24 cellular contexts compared by ENCODE assay signal in the genomic region with DNA sequence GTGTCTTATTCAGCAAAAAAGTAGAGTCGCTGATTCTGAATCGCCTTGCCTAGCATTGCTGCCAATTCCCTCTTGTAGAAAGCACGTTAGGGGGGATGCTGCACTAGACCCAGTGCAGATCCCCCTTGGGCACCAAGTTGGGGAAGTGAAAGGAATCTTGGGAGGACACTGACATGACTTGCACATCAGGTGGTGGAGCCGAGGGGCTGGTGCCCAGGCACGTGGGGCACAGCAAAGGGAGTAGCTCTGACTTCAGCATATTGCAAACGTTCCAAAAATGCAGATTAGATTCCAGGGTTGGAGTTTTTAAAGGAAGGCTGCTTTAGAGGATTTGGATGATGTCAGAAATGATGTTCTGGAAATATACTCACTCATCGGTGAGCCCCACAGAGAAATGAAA. TPM values are rescaled to one million over a fixed set of nuclear protein-coding genes. Genes with fewer than 3 reads are reported as not detected.
DNase-seq lines count a peak whose midpoint lies in the region; ATAC-seq and TF ChIP-seq lines count a peak whose summit lies in the region.
"Had no signal": no experiment of that assay in that cellular context is flagged by ENCODE, and none has a peak within 500 bp of the region (broad histone marks: within the 10 kb centered on the region; RNA-seq: fewer than 3 reads in every experiment).

No MANE protein-coding gene starts in this region.

- intact Hi-C loops in CD14-positive monocyte (cut with micrococcal nuclease): no loop called here

- H3K4me1 Mint-ChIP-seq in CD14-positive monocyte: peaks cover 6% of the 10 kb centered on the region
- no peaks in the 10 kb centered on the region for H3K4me1 Mint-ChIP-seq in natural killer cell treated with Interleukin-12 subunit alpha and Interleukin-12 subunit beta and Interleukin-15 and Interleukin-18, amount 100 ng/mL, for 72 hours (ENCODE audit: low read depth in 2 of 2)
- H3K4me1 Mint-ChIP-seq: activated CD4-positive, alpha-beta T cell treated with anti-CD3 and anti-CD28 coated beads, Interleukin-2, amount 10 ng/mL, durations not matched to agents 7 days and 5 days; T-cell had no signal

- H3K9me3 Mint-ChIP-seq in CD14-positive monocyte: no peaks in the 10 kb centered on the region
- H3K9me3 Mint-ChIP-seq in natural killer cell treated with Interleukin-12 subunit alpha and Interleukin-12 subunit beta and Interleukin-15 and Interleukin-18, amount 100 ng/mL, for 72 hours: no peaks in the 10 kb centered on the region
- H3K9me3 Mint-ChIP-seq: activated CD4-positive, alpha-beta T cell treated with anti-CD3 and anti-CD28 coated beads, Interleukin-2, amount 10 ng/mL, durations not matched to agents 7 days and 5 days; activated naive CD4-positive, alpha-beta T cell treated with anti-CD3 and anti-CD28 coated beads, Interleukin-2, amount 50 U/mL, for 72 hours; stimulated activated naive CD8-positive, alpha-beta T cell treated with anti-CD3 and anti-CD28 coated beads, Interleukin-15, Interleukin-2, amounts not matched to agents 100 ng/mL and 50 ng/mL, for 24 hours; T-cell; type B pancreatic cell had no signal

- no peak for ATAC-seq in GM18870 (IDR thresholded peaks at IDR 0.05; ENCODE audit: unreplicated experiment)
- ATAC-seq in natural killer cell treated with Interleukin-12 subunit alpha and Interleukin-12 subunit beta and Interleukin-15 and Interleukin-18, amount 100 ng/mL, for 72 hours: no peak
- ATAC-seq: activated naive CD4-positive, alpha-beta T cell treated with anti-CD3 and anti-CD28 coated beads, Interleukin-2, amount 50 U/mL, for 72 hours; GM12878; T-cell had no signal

- peak overlapping the region; percentile 37 to 56 for H3K4me3 Mint-ChIP-seq in CD14-positive monocyte
- no peak overlapping the region for H3K4me3 Mint-ChIP-seq in natural killer cell treated with Interleukin-12 subunit alpha and Interleukin-12 subunit beta and Interleukin-15 and Interleukin-18, amount 100 ng/mL, for 72 hours
- H3K4me3 Mint-ChIP-seq: activated CD4-positive, alpha-beta T cell treated with anti-CD3 and anti-CD28 coated beads, Interleukin-2, amount 10 ng/mL, durations not matched to agents 7 days and 5 days; stimulated activated naive CD8-positive, alpha-beta T cell treated with anti-CD3 and anti-CD28 coated beads, Interleukin-15, Interleukin-2, amounts not matched to agents 100 ng/mL and 50 ng/mL, for 24 hours; T-cell; type B pancreatic cell had no signal

- H3K27ac ChIP-seq in coronary artery: no peak overlapping the region
- H3K27ac ChIP-seq: right atrium auricular region had no signal

- H3K4me3 ChIP-seq in coronary artery: peak overlapping the region; percentile 46
- H3K4me3 ChIP-seq: GM12878, lung, right atrium auricular region had no signal

- no peak overlapping the region for H3K27ac Mint-ChIP-seq in CD14-positive monocyte
- H3K27ac Mint-ChIP-seq in natural killer cell treated with Interleukin-12 subunit alpha and Interleukin-12 subunit beta and Interleukin-15 and Interleukin-18, amount 100 ng/mL, for 72 hours: no peak overlapping the region
- H3K27ac Mint-ChIP-seq: activated CD4-positive, alpha-beta T cell treated with anti-CD3 and anti-CD28 coated beads, Interleukin-2, amount 10 ng/mL, durations not matched to agents 7 days and 5 days; activated naive CD4-positive, alpha-beta T cell treated with anti-CD3 and anti-CD28 coated beads, Interleukin-2, amount 50 U/mL, for 72 hours; stimulated activated naive CD8-positive, alpha-beta T cell treated with anti-CD3 and anti-CD28 coated beads, Interleukin-15, Interleukin-2, amounts not matched to agents 100 ng/mL and 50 ng/mL, for 24 hours; T-cell; type B pancreatic cell had no signal

- H3K36me3 Mint-ChIP-seq in CD14-positive monocyte: no peaks in the 10 kb centered on the region
- no peaks in the 10 kb centered on the region for H3K36me3 Mint-ChIP-seq in natural killer cell treated with Interleukin-12 subunit alpha and Interleukin-12 subunit beta and Interleukin-15 and Interleukin-18, amount 100 ng/mL, for 72 hours
- H3K36me3 Mint-ChIP-seq: activated naive CD4-positive, alpha-beta T cell treated with anti-CD3 and anti-CD28 coated beads, Interleukin-2, amount 50 U/mL, for 72 hours; T-cell; type B pancreatic cell had no signal

- H3K27me3 Mint-ChIP-seq in CD14-positive monocyte (ENCODE audit: low read depth in 3 of 3): peaks cover 0 to 8% (median 0%) of the 10 kb centered on the region in 3 donors
- H3K27me3 Mint-ChIP-seq in natural killer cell treated with Interleukin-12 subunit alpha and Interleukin-12 subunit beta and Interleukin-15 and Interleukin-18, amount 100 ng/mL, for 72 hours: peaks cover 0 to 37% of the 10 kb centered on the region in 2 donors
- H3K27me3 Mint-ChIP-seq: type B pancreatic cell had no signal

- DNase-seq in CD14-positive monocyte (ENCODE audit: low spot score) (no peak), RPMI8226 (peak; percentile 22), coronary artery (ENCODE audit: low spot score) (no peak), medulla oblongata (ENCODE audit: extremely low spot score) (peak; percentile 40), pons (ENCODE audit: low spot score) (no peak), NCI-H510A (lab: John Stamatoyannopoulos, UW) (no peak)
- no peak for DNase-seq in natural killer cell treated with Interleukin-12 subunit alpha and Interleukin-12 subunit beta and Interleukin-15 and Interleukin-18, amount 100 ng/mL, for 72 hours (ENCODE audit: low spot score)
- DNase-seq: activated CD4-positive, alpha-beta T cell treated with anti-CD3 and anti-CD28 coated beads, Interleukin-2, amount 10 ng/mL, durations not matched to agents 7 days and 5 days; dermis blood vessel endothelial cell; kidney; NCI-H1092; NCI-H2029; NCI-H2227 treated with DMSO at 0.1 percent for 48 hours; SIG-M5; stimulated activated CD4-positive, alpha-beta T cell treated with anti-CD3 and anti-CD28 coated beads, Interleukin-12 subunit alpha, Interleukin-12 subunit beta, amount 100 ng/mL, for 4 hours; T-cell had no signal

- TF ChIP-seq CTCF in CD14-positive monocyte (IDR thresholded peaks at IDR 0.05) (no peak), coronary artery (IDR thresholded peaks at IDR 0.05) (no peak)

RNA-seq across cellular contexts. Expression of gene GPM6B, which starts 47.4 kb away (rescaled TPM):
- polyA plus RNA-seq in CD14-positive monocyte: not detected
- total RNA-seq in natural killer cell treated with Interleukin-12 subunit alpha and Interleukin-12 subunit beta and Interleukin-15 and Interleukin-18, amount 100 ng/mL, for 72 hours: not detected
- total RNA-seq: A172; activated CD4-positive, alpha-beta T cell treated with anti-CD3 and anti-CD28 coated beads, Interleukin-2, amount 10 ng/mL, durations not matched to agents 7 days and 5 days; activated naive CD4-positive, alpha-beta T cell treated with anti-CD3 and anti-CD28 coated beads, Interleukin-2, amount 50 U/mL, for 72 hours had no signal

Comparison
In these comparisons a context has a peak if more than half of its experiments do, and no peak if none do; other contexts are left out.
1. DNase-seq: peak in RPMI8226 (single experiment) and medulla oblongata (single experiment); none in CD14-positive monocyte (single experiment), coronary artery (single experiment), pons (single experiment), NCI-H510A (single experiment) and natural killer cell treated with Interleukin-12 subunit alpha and Interleukin-12 subunit beta and Interleukin-15 and Interleukin-18, amount 100 ng/mL, for 72 hours (single experiment).